Comparison of ENCODE assay signal across 8 cellular contexts in genomic region chr19:45403781-45404556, GRCh38. TPM values are rescaled to one million over a fixed set of nuclear protein-coding genes. Genes with fewer than 3 reads are reported as not detected.
DNase-seq lines count a peak whose midpoint lies in the region; ATAC-seq and TF ChIP-seq lines count a peak whose summit lies in the region.

No MANE protein-coding gene starts in this region.

- peaks cover 58% of the 10 kb centered on the region for H3K4me1 Mint-ChIP-seq in nephron progenitor cell

- H3K27me3 ChIP-seq in aorta (ENCODE audit: control insufficient read depth in 1 of 2, insufficient read depth in 2 of 2, low read length in 1 of 2) = no peaks in the 10 kb centered on the region

- ATAC-seq in aorta (ENCODE audit: low FRiP score) = no peak

- H3K36me3 Mint-ChIP-seq in nephron progenitor cell (ENCODE audit: low read depth) = peaks cover 9% of the 10 kb centered on the region

- TF ChIP-seq CTCF in GM10266 (IDR thresholded peaks at IDR 0.05; ENCODE audit: control insufficient read depth, insufficient read depth, low read depth, missing control alignments) (peak; percentile 55), epithelial cell of esophagus (IDR thresholded peaks at IDR 0.05; ENCODE audit: insufficient read depth, low read depth, low read length, missing control alignments) (peak; percentile 70), nephron progenitor cell (IDR thresholded peaks at IDR 0.05) (peak; percentile 39)

- peak overlapping the region; percentile 89 for H3K4me3 Mint-ChIP-seq in nephron progenitor cell

- H3K4me1 ChIP-seq in aorta (ENCODE audit: control insufficient read depth in 1 of 2, insufficient read depth in 2 of 2, low read length in 2 of 2) = peaks cover 0 to 4% of the 10 kb centered on the region in 2 donors

- DNase-seq in GM10266 (ENCODE audit: extremely low spot score) = peak; percentile 85
- peak; percentile 8 for DNase-seq in NCI-H128 (lab: John Stamatoyannopoulos, UW; ENCODE audit: unreplicated experiment)
- DNase-seq in activated CD8-positive, alpha-beta memory T cell treated with anti-CD3 and anti-CD28 coated beads for 1 hour (ENCODE audit: extremely low read depth in 1 of 2, low read depth in 1 of 2) = peak; percentile 30 to 51
- peak; percentile 79 for DNase-seq in epithelial cell of esophagus (ENCODE audit: low read depth)
- DNase-seq in nephron progenitor cell = peak; percentile 71
- peak; percentile 70 to 86 for DNase-seq in aorta
- DNase-seq in hypothalamus (lab: John Stamatoyannopoulos, UW) = no peak
- DNase-seq in caudate nucleus (lab: John Stamatoyannopoulos, UW) = no peak

- H3K9me3 ChIP-seq in aorta (ENCODE audit: control insufficient read depth, low read length) = no peaks in the 10 kb centered on the region

- H3K27ac ChIP-seq in aorta (ENCODE audit: low read depth in 1 of 2, low read length in 2 of 2) (no peak overlapping the region), caudate nucleus (ENCODE audit: low read depth, low read length) (no peak overlapping the region)

- H3K36me3 ChIP-seq in aorta (ENCODE audit: control insufficient read depth in 1 of 2, insufficient read depth in 2 of 2, low read length in 1 of 2) = no peaks in the 10 kb centered on the region

- peaks cover 46% of the 10 kb centered on the region for H3K27me3 Mint-ChIP-seq in nephron progenitor cell (ENCODE audit: low read depth, poor library complexity)

- H3K4me3 ChIP-seq in epithelial cell of esophagus (ENCODE audit: low read length) (peak overlapping the region; percentile 100), aorta (ENCODE audit: low read length in 2 of 2) (peak overlapping the region; percentile 45 to 61)

- no peaks in the 10 kb centered on the region for H3K9me3 Mint-ChIP-seq in nephron progenitor cell

- WGBS in aorta, 2 donors = 14 to 15% methylated on average over 25 of the region's 25 CpGs

- intact Hi-C loops in aorta (cut with DNase I) = no loop called here

- H3K27ac Mint-ChIP-seq in nephron progenitor cell = no peak overlapping the region

RNA-seq across cellular contexts. Expression of gene PPP1R13L, which starts 0.9 kb away (rescaled TPM):
- total RNA-seq in aorta = 10 to 100 TPM; 64.2 to 76.5 TPM
- 100 to 1,000 TPM in 1 of 2 donors, 10 to 100 TPM in 1; 11.1 to 153 TPM for polyA plus RNA-seq in aorta

RNA-seq across cellular contexts. Expression of gene POLR1G, which starts 2.5 kb away (rescaled TPM):
- total RNA-seq in aorta = 1 to 10 TPM; 3.5 to 3.9 TPM
- 1 to 10 TPM; 1.9 to 3.6 TPM for polyA plus RNA-seq in aorta

RNA-seq across cellular contexts. Expression of gene ERCC1, which starts 19.7 kb away (rescaled TPM):
- total RNA-seq in aorta = 10 to 100 TPM; 61.4 to 69.9 TPM
- polyA plus RNA-seq in aorta = 10 to 100 TPM; 44.5 to 81.7 TPM

RNA-seq across cellular contexts. Expression of gene ERCC2, which starts 33.6 kb away (rescaled TPM):
- total RNA-seq in aorta = 10 to 100 TPM; 10.4 to 14.9 TPM
- polyA plus RNA-seq in aorta = 10 to 100 TPM in 1 of 2 donors, 1 to 10 TPM in 1; 5.1 to 27.2 TPM

Comparison
In these comparisons a context has a peak if more than half of its experiments do, and no peak if none do; other contexts are left out.
1. DNase-seq: peak in GM10266 (single experiment), NCI-H128 (single experiment), activated CD8-positive, alpha-beta memory T cell treated with anti-CD3 and anti-CD28 coated beads for 1 hour (2 of 2), epithelial cell of esophagus (single experiment), nephron progenitor cell (single experiment) and aorta (2 of 2); none in hypothalamus (0 of 51) and caudate nucleus (0 of 61).
2. Peak in every context shown above with its lines, with median percentiles within 50 percentile points of each other: CTCF ChIP-seq.